In the genomic region with DNA sequence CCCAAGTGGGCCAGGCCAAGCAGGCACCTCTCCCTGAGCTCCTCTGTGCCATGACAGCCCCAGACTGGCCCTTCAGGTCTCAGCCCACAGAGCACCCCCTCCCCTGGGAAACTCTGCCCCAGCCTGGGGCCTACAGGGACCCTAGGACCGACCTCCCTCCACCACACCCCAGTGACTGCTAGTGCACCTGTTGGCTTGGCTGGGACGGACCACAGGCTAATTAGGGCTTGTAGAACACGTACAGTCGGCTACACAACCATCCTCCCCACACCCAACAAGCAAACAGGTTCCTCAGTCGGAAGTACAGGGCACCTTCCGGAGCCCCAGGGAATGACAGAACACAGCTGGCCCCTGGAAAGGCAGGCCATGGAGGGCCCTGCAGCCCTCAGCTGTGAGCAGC, we compare ENCODE assay signal across 12 cellular contexts. TPM values are rescaled to one million over a fixed set of nuclear protein-coding genes. Genes with fewer than 3 reads are reported as not detected.
DNase-seq lines count a peak whose midpoint lies in the region; ATAC-seq and TF ChIP-seq lines count a peak whose summit lies in the region.
"Had no signal": no experiment of that assay in that cellular context is flagged by ENCODE, and none has a peak within 500 bp of the region (broad histone marks: within the 10 kb centered on the region; RNA-seq: fewer than 3 reads in every experiment).

No MANE protein-coding gene starts in this region.

- CTCF ChIA-PET in activated CD4-positive, alpha-beta T cell treated with anti-CD3 and anti-CD28 coated beads for 36 hours (lab: Charles Lee): interaction anchor here (1.0 to 3.4 kb wide), 4 partner anchors 20 to 55 kb away, joined by 3 to 14 read pairs (median 3); a partner anchor contains a TSS
- CTCF ChIA-PET in T-cell (lab: Charles Lee): interaction anchor here (0.6 to 1.2 kb wide), 5 partner anchors 9 to 150 kb away, joined by 3 to 13 read pairs (median 5); a partner anchor contains a TSS

- no CpG with 5 or more reads among the region's 6 CpGs for WGBS in suprapubic skin

- peak overlapping the region; percentile 11 for H3K4me3 ChIP-seq in suprapubic skin
- H3K4me3 ChIP-seq: A549, uterus had no signal

- no peaks in the 10 kb centered on the region for H3K9me3 Mint-ChIP-seq in activated CD4-positive, alpha-beta T cell treated with anti-CD3 and anti-CD28 coated beads for 36 hours (ENCODE audit: low read depth)
- H3K9me3 Mint-ChIP-seq in T-cell: no peaks in the 10 kb centered on the region
- peaks cover 9% of the 10 kb centered on the region for H3K9me3 Mint-ChIP-seq in glutamatergic neuron (ENCODE audit: unreplicated experiment)

- peak overlapping the region; percentile 95 for H3K27ac Mint-ChIP-seq in activated CD4-positive, alpha-beta T cell treated with anti-CD3 and anti-CD28 coated beads for 36 hours
- peak overlapping the region; percentile 97 to 98 for H3K27ac Mint-ChIP-seq in T-cell
- peak overlapping the region; percentile 66 for H3K27ac Mint-ChIP-seq in glutamatergic neuron (ENCODE audit: unreplicated experiment)

- peaks cover 60% of the 10 kb centered on the region for H3K4me1 ChIP-seq in suprapubic skin

- H3K27ac ChIP-seq in suprapubic skin: peak overlapping the region; percentile 63
- H3K27ac ChIP-seq: A549, uterus had no signal

- H3K27me3 ChIP-seq in suprapubic skin: no peaks in the 10 kb centered on the region
- H3K27me3 ChIP-seq: uterus had no signal

- TF ChIP-seq CTCF in glutamatergic neuron (IDR thresholded peaks at IDR 0.05; ENCODE audit: partially characterized antibody, unreplicated experiment) (no peak), suprapubic skin (IDR thresholded peaks at IDR 0.05) (no peak)

- intact Hi-C loops in activated CD4-positive, alpha-beta T cell treated with anti-CD3 and anti-CD28 coated beads for 36 hours (cut with DNase I, micrococcal nuclease): loop anchor here (1.0 to 5.0 kb wide), 6 partner anchors 11 to 283 kb away; a partner anchor contains a TSS

- H3K4me1 Mint-ChIP-seq in activated CD4-positive, alpha-beta T cell treated with anti-CD3 and anti-CD28 coated beads for 36 hours: peaks cover 54% of the 10 kb centered on the region
- H3K4me1 Mint-ChIP-seq in T-cell (peaks cover 66 to 72% (median 71%) of the 10 kb centered on the region in 3 donors), glutamatergic neuron (ENCODE audit: low read depth, unreplicated experiment) (peaks cover 25% of the 10 kb centered on the region)

- DNase-seq in activated CD4-positive, alpha-beta T cell treated with anti-CD3 and anti-CD28 coated beads for 36 hours: no peak
- no peak for DNase-seq in activated CD4-positive, alpha-beta T cell treated with anti-CD3 and anti-CD28 coated beads, Interleukin-2, amount 50 U/mL, for 1 hour
- DNase-seq in T-cell: no peak
- DNase-seq in glutamatergic neuron: no peak
- DNase-seq in suprapubic skin (ENCODE audit: low spot score in 2 of 2): no peak
- DNase-seq in activated CD8-positive, alpha-beta memory T cell treated with anti-CD3 and anti-CD28 coated beads for 24 hours: no peak
- DNase-seq in ureter (ENCODE audit: low spot score): no peak
- DNase-seq: NCI-H2081 treated with DMSO at 0.1 percent for 48 hours, uterus had no signal

- H3K4me3 Mint-ChIP-seq in activated CD4-positive, alpha-beta T cell treated with anti-CD3 and anti-CD28 coated beads for 36 hours: peak overlapping the region; percentile 59
- peak overlapping the region; percentile 72 to 91 (median 75) for H3K4me3 Mint-ChIP-seq in T-cell
- peak overlapping the region; percentile 38 for H3K4me3 Mint-ChIP-seq in glutamatergic neuron (ENCODE audit: unreplicated experiment)

- POLR2A ChIA-PET in activated CD4-positive, alpha-beta T cell treated with anti-CD3 and anti-CD28 coated beads for 36 hours (lab: Charles Lee): interaction anchor here (0.6 to 1.6 kb wide), 6 partner anchors 37 to 290 kb away, joined by 3 to 10 read pairs (median 4); a partner anchor contains a TSS
- POLR2A ChIA-PET in T-cell (lab: Charles Lee): interaction anchor here (0.5 to 1.4 kb wide), 3 partner anchors 55 to 272 kb away, joined by 4 to 7 read pairs (median 5); a partner anchor contains a TSS

- TF ChIP-seq EP300 in suprapubic skin (IDR thresholded peaks at IDR 0.05): no peak

- H3K36me3 Mint-ChIP-seq in activated CD4-positive, alpha-beta T cell treated with anti-CD3 and anti-CD28 coated beads for 36 hours (ENCODE audit: low read depth): peaks cover 17% of the 10 kb centered on the region
- H3K36me3 Mint-ChIP-seq in T-cell (peaks cover 20% of the 10 kb centered on the region), glutamatergic neuron (ENCODE audit: unreplicated experiment) (no peaks in the 10 kb centered on the region)

- ATAC-seq in activated CD4-positive, alpha-beta T cell treated with anti-CD3 and anti-CD28 coated beads for 36 hours: no peak
- no peak for ATAC-seq in T-cell (replicated peaks in 1 of 4)
- no peak for ATAC-seq in GM19328 (IDR thresholded peaks at IDR 0.05; ENCODE audit: unreplicated experiment)
- ATAC-seq: A549 had no signal

- H3K27me3 Mint-ChIP-seq in activated CD4-positive, alpha-beta T cell treated with anti-CD3 and anti-CD28 coated beads for 36 hours: no peaks in the 10 kb centered on the region
- H3K27me3 Mint-ChIP-seq in T-cell (no peaks in the 10 kb centered on the region), glutamatergic neuron (ENCODE audit: unreplicated experiment) (peaks cover 14% of the 10 kb centered on the region)

- H3K9me3 ChIP-seq in suprapubic skin: no peaks in the 10 kb centered on the region
- H3K9me3 ChIP-seq: A549, uterus had no signal

- peaks cover 25% of the 10 kb centered on the region for H3K36me3 ChIP-seq in suprapubic skin
- H3K36me3 ChIP-seq: uterus had no signal

- no peak for TF ChIP-seq POLR2A in suprapubic skin (IDR thresholded peaks at IDR 0.05)

RNA-seq across cellular contexts. Expression of a gene that starts 4.3 kb away (rescaled TPM):
- 10 to 100 TPM; 97.6 TPM for total RNA-seq in activated CD4-positive, alpha-beta T cell treated with anti-CD3 and anti-CD28 coated beads for 36 hours
- total RNA-seq in T-cell: 100 to 1,000 TPM; 193 to 318 (median 308) TPM
- 206 TPM for total RNA-seq in glutamatergic neuron (ENCODE audit: unreplicated experiment)
- 100 to 1,000 TPM in 3 of 4 donors, 10 to 100 TPM in 1; 92.5 to 137 (median 115) TPM for total RNA-seq in suprapubic skin
- total RNA-seq in ureter: 79.2 TPM

RNA-seq across cellular contexts. Expression of a gene that starts 10.9 kb away (rescaled TPM):
- total RNA-seq in activated CD4-positive, alpha-beta T cell treated with anti-CD3 and anti-CD28 coated beads for 36 hours: 1 to 10 TPM; 7.5 to 7.9 TPM
- total RNA-seq in T-cell: 10 to 100 TPM in 3 of 5 donors, 1 to 10 TPM in 2; 1.5 to 11.3 (median 10.7) TPM
- total RNA-seq in glutamatergic neuron (ENCODE audit: unreplicated experiment): 37.6 TPM
- total RNA-seq in suprapubic skin: 1 to 10 TPM in 1 of 4 donors, under 1 TPM in 2, not detected in 1; 0.24 to 2.7 (median 0.30) TPM
- total RNA-seq in ureter: 4.6 TPM

RNA-seq across cellular contexts. Expression of a gene that starts 16.2 kb away (rescaled TPM):
- under 1 TPM; 0.32 to 0.44 TPM for total RNA-seq in activated CD4-positive, alpha-beta T cell treated with anti-CD3 and anti-CD28 coated beads for 36 hours
- total RNA-seq in T-cell (under 1 TPM in 4 of 5 donors, not detected in 1; 0.36 to 0.70 (median 0.54) TPM), glutamatergic neuron (ENCODE audit: unreplicated experiment) (4.0 TPM), suprapubic skin (not detected), ureter (not detected)
- total RNA-seq: sciatic nerve, uterus had no signal

RNA-seq across cellular contexts. Expression of a gene that starts 37.0 kb away (rescaled TPM):
- 10 to 100 TPM; 46.8 to 49.4 TPM for total RNA-seq in activated CD4-positive, alpha-beta T cell treated with anti-CD3 and anti-CD28 coated beads for 36 hours
- total RNA-seq in T-cell (100 to 1,000 TPM in 4 of 5 donors, 10 to 100 TPM in 1; 90.5 to 188 (median 185) TPM), glutamatergic neuron (ENCODE audit: unreplicated experiment) (62.2 TPM), suprapubic skin (10 to 100 TPM; 28.9 to 65.6 (median 44.7) TPM), ureter (63.6 TPM)

RNA-seq across cellular contexts. Expression of a gene that starts 37.5 kb away (rescaled TPM):
- total RNA-seq in activated CD4-positive, alpha-beta T cell treated with anti-CD3 and anti-CD28 coated beads for 36 hours: 100 to 1,000 TPM; 115 to 123 TPM
- total RNA-seq in T-cell: 100 to 1,000 TPM in 2 of 5 donors, 10 to 100 TPM in 3; 80.1 to 110 (median 94.6) TPM
- total RNA-seq in glutamatergic neuron (ENCODE audit: unreplicated experiment): 52.9 TPM
- total RNA-seq in suprapubic skin: 10 to 100 TPM; 39.6 to 51.9 (median 50.0) TPM
- total RNA-seq in ureter: 37.7 TPM
